Comparison of ENCODE assay signal across 23 cellular contexts in genomic region chr3:126964950-126965349, GRCh38. TPM values are rescaled to one million over a fixed set of nuclear protein-coding genes. Genes with fewer than 3 reads are reported as not detected.
DNase-seq lines count a peak whose midpoint lies in the region; ATAC-seq, FAIRE-seq and TF ChIP-seq lines count a peak whose summit lies in the region.
"Had no signal": no experiment of that assay in that cellular context is flagged by ENCODE, and none has a peak within 500 bp of the region (broad histone marks: within the 10 kb centered on the region; RNA-seq: fewer than 3 reads in every experiment).

No MANE protein-coding gene starts in this region.

- TF ChIP-seq EP300 in sigmoid colon (IDR thresholded peaks at IDR 0.05), result no peak

- H3K27ac Mint-ChIP-seq in activated naive CD8-positive, alpha-beta T cell treated with anti-CD3 and anti-CD28 coated beads, Interleukin-2, amount 50 U/mL, for 24 hours, result peak overlapping the region; percentile 9
- no peak overlapping the region for H3K27ac Mint-ChIP-seq in activated naive CD8-positive, alpha-beta T cell treated with anti-CD3 and anti-CD28 coated beads for 36 hours

- 85 to 90% methylated on average over 10 of the region's 10 CpGs for WGBS in sigmoid colon, 2 donors

- TF ChIP-seq CTCF in kidney (IDR thresholded peaks at IDR 0.05; ENCODE audit: borderline replicate concordance, extremely low read depth, insufficient read depth) (no peak), sigmoid colon (IDR thresholded peaks at IDR 0.05) (no peak)

- no peak for ATAC-seq in activated naive CD8-positive, alpha-beta T cell treated with anti-CD3 and anti-CD28 coated beads, Interleukin-2, amount 50 U/mL, for 24 hours
- ATAC-seq: PC-3 had no signal

- H3K4me3 ChIP-seq in kidney (ENCODE audit: low read length in 2 of 2), result no peak overlapping the region
- H3K4me3 ChIP-seq in sigmoid colon, result no peak overlapping the region
- H3K4me3 ChIP-seq: SJSA1 had no signal

- H3K4me3 Mint-ChIP-seq in activated naive CD8-positive, alpha-beta T cell treated with anti-CD3 and anti-CD28 coated beads, Interleukin-2, amount 50 U/mL, for 24 hours, result no peak overlapping the region
- no peak overlapping the region for H3K4me3 Mint-ChIP-seq in activated naive CD8-positive, alpha-beta T cell treated with anti-CD3 and anti-CD28 coated beads for 36 hours
- H3K4me3 Mint-ChIP-seq: CD4-positive, CD25-positive, alpha-beta regulatory T cell had no signal

- intact Hi-C loops in kidney (cut with DNase I), result no loop called here
- intact Hi-C loops in sigmoid colon (cut with DNase I), result no loop called here

- no peaks in the 10 kb centered on the region for H3K4me1 Mint-ChIP-seq in activated naive CD8-positive, alpha-beta T cell treated with anti-CD3 and anti-CD28 coated beads, Interleukin-2, amount 50 U/mL, for 24 hours
- no peaks in the 10 kb centered on the region for H3K4me1 Mint-ChIP-seq in activated naive CD8-positive, alpha-beta T cell treated with anti-CD3 and anti-CD28 coated beads for 36 hours
- H3K4me1 Mint-ChIP-seq: CD4-positive, CD25-positive, alpha-beta regulatory T cell had no signal

- H3K27ac ChIP-seq in kidney (ENCODE audit: low read depth in 2 of 2, low read length in 2 of 2) (no peak overlapping the region), sigmoid colon (no peak overlapping the region)
- H3K27ac ChIP-seq: SJSA1 had no signal

- DNase-seq in activated naive CD8-positive, alpha-beta T cell treated with anti-CD3 and anti-CD28 coated beads, Interleukin-2, amount 50 U/mL, for 24 hours, result no peak
- no peak for DNase-seq in activated naive CD8-positive, alpha-beta T cell treated with anti-CD3 and anti-CD28 coated beads for 36 hours
- DNase-seq in NCI-H2171 (lab: John Stamatoyannopoulos, UW) (peak; percentile 34), kidney (peak; percentile 52), sigmoid colon (peak; percentile 37), NOMO-1 (lab: John Stamatoyannopoulos, UW; ENCODE audit: unreplicated experiment in 2 of 2) (no peak), NCI-H524 treated with DMSO at 0.1 percent for 48 hours (lab: John Stamatoyannopoulos, UW) (no peak), NCI-H1092 treated with DMSO at 0.1 percent for 48 hours (lab: John Stamatoyannopoulos, UW) (no peak)
- DNase-seq: 8988T; ACHN; CD4-positive, CD25-positive, alpha-beta regulatory T cell; H7; KBM-7; MV-4-11; NCI-H1105 treated with DMSO at 0.1 percent for 48 hours; NCI-H146; NCI-H2029; NCI-H226; NCI-H510A; NCI-H748 treated with DMSO at 0.1 percent for 48 hours; PC-3; Right ventricle myocardium superior had no signal

- H3K27me3 ChIP-seq in sigmoid colon, result peaks cover 0 to 6% (median 0%) of the 10 kb centered on the region in 3 donors
- H3K27me3 ChIP-seq: SJSA1 had no signal

- no peak overlapping the region for H3K9ac ChIP-seq in kidney (ENCODE audit: low read length in 2 of 2)

- H3K9me3 ChIP-seq in kidney (ENCODE audit: control insufficient read depth in 1 of 2, low read length in 2 of 2) (no peaks in the 10 kb centered on the region), sigmoid colon (no peaks in the 10 kb centered on the region)
- H3K9me3 ChIP-seq: SJSA1 had no signal

- peaks cover 0 to 14% of the 10 kb centered on the region in 2 donors for H3K4me1 ChIP-seq in kidney (ENCODE audit: control insufficient read depth in 1 of 2, insufficient read depth in 1 of 2, low read depth in 1 of 2, low read length in 2 of 2)
- peaks cover 0 to 11% (median 2%) of the 10 kb centered on the region in 4 donors for H3K4me1 ChIP-seq in sigmoid colon

- no peak for TF ChIP-seq POLR2A in sigmoid colon (IDR thresholded peaks at IDR 0.05)

- no peaks in the 10 kb centered on the region for H3K36me3 ChIP-seq in kidney (ENCODE audit: control insufficient read depth in 1 of 2, insufficient read depth in 2 of 2, low read length in 2 of 2)
- no peaks in the 10 kb centered on the region for H3K36me3 ChIP-seq in sigmoid colon
- H3K36me3 ChIP-seq: SJSA1 had no signal

- no peaks in the 10 kb centered on the region for H3K27me3 Mint-ChIP-seq in activated naive CD8-positive, alpha-beta T cell treated with anti-CD3 and anti-CD28 coated beads, Interleukin-2, amount 50 U/mL, for 24 hours
- H3K27me3 Mint-ChIP-seq in activated naive CD8-positive, alpha-beta T cell treated with anti-CD3 and anti-CD28 coated beads for 36 hours, result no peaks in the 10 kb centered on the region
- H3K27me3 Mint-ChIP-seq: CD4-positive, CD25-positive, alpha-beta regulatory T cell had no signal

- H3K9me3 Mint-ChIP-seq in activated naive CD8-positive, alpha-beta T cell treated with anti-CD3 and anti-CD28 coated beads, Interleukin-2, amount 50 U/mL, for 24 hours, result no peaks in the 10 kb centered on the region
- H3K9me3 Mint-ChIP-seq in activated naive CD8-positive, alpha-beta T cell treated with anti-CD3 and anti-CD28 coated beads for 36 hours, result no peaks in the 10 kb centered on the region

- H3K36me3 Mint-ChIP-seq in activated naive CD8-positive, alpha-beta T cell treated with anti-CD3 and anti-CD28 coated beads, Interleukin-2, amount 50 U/mL, for 24 hours (ENCODE audit: low read depth), result no peaks in the 10 kb centered on the region
- H3K36me3 Mint-ChIP-seq in activated naive CD8-positive, alpha-beta T cell treated with anti-CD3 and anti-CD28 coated beads for 36 hours, result no peaks in the 10 kb centered on the region

- FAIRE-seq in kidney (lab: Jason Lieb, UNC), result no peak

RNA-seq across cellular contexts. Expression of gene PLXNA1, which starts 18.0 kb away (rescaled TPM):
- 1 to 10 TPM; 6.6 to 7.5 TPM for total RNA-seq in activated naive CD8-positive, alpha-beta T cell treated with anti-CD3 and anti-CD28 coated beads for 36 hours
- total RNA-seq in kidney, result 29.0 TPM
- polyA plus RNA-seq in kidney (ENCODE audit: insufficient read depth, low read depth, low replicate concordance), result 5.3 TPM
- total RNA-seq in sigmoid colon, result 10 to 100 TPM in 2 of 4 donors, 1 to 10 TPM in 2; 7.5 to 29.6 (median 13.0) TPM
- 10 to 100 TPM in 1 of 3 donors, 1 to 10 TPM in 1, under 1 TPM in 1; 0.60 to 15.3 (median 3.5) TPM for polyA plus RNA-seq in sigmoid colon

Comparison
In these comparisons a context has a peak if more than half of its experiments do, and no peak if none do; other contexts are left out.
1. DNase-seq: peak in NCI-H2171 (single experiment), kidney (single experiment) and sigmoid colon (single experiment); none in activated naive CD8-positive, alpha-beta T cell treated with anti-CD3 and anti-CD28 coated beads, Interleukin-2, amount 50 U/mL, for 24 hours (single experiment), activated naive CD8-positive, alpha-beta T cell treated with anti-CD3 and anti-CD28 coated beads for 36 hours (single experiment), NOMO-1 (0 of 2), NCI-H524 treated with DMSO at 0.1 percent for 48 hours (single experiment) and NCI-H1092 treated with DMSO at 0.1 percent for 48 hours (single experiment).